2 cellular contexts compared by ENCODE assay signal in the genomic region with DNA sequence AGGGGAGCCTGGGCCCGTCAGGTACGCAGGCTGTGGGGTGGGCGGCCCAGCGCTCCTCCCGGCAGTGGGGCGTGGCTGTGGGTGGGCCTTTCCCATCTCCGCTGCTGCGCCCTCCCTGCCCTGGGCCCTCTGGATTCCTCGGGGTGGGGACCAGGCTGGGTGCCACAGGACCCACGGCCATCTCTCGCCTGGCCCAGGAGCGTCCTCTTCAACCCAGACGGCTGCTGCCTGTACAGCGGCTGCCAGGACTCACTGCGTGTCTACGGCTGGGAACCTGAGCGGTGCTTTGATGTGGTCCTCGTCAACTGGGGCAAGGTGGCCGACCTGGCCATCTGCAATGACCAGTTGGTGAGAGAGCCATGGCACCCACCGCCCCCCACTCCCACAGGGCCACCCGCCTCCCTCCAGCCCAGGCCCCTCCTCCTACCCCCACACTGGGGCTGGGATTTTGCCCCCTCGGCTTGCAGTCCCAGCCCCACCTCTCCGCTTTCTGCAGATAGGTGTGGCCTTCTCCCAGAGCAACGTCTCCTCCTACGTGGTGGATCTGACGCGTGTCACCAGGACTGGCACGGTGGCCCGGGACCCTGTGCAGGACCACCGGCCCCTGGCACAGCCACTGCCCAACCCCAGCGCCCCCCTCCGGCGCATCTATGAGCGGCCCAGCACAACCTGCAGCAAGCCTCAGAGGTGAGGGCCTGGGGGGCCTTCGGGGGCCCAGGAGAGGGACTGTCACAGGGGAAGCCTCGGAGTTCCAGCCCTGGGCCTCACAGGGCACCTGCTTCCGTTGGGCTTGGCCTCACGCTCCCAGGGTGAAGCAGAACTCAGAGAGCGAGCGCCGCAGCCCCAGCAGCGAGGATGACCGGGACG.
TF ChIP-seq lines count a peak whose summit lies in the region.

No MANE protein-coding gene starts in this region.

TF ChIP-seq in GM12878, 131 proteins besides CTCF, POLR2A, EP300 and RAD21:
- no peak for TF ChIP-seq ZBED1 (IDR thresholded peaks at IDR 0.05; ENCODE audit: borderline replicate concordance)
- TF ChIP-seq, protein P1, sequence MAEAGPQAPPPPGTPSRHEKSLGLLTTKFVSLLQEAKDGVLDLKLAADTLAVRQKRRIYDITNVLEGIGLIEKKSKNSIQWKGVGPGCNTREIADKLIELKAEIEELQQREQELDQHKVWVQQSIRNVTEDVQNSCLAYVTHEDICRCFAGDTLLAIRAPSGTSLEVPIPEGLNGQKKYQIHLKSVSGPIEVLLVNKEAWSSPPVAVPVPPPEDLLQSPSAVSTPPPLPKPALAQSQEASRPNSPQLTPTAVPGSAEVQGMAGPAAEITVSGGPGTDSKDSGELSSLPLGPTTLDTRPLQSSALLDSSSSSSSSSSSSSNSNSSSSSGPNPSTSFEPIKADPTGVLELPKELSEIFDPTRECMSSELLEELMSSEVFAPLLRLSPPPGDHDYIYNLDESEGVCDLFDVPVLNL (IDR thresholded peaks at IDR 0.05; ENCODE audit: low read depth, low read length): no peak
- TF ChIP-seq, protein P2, sequence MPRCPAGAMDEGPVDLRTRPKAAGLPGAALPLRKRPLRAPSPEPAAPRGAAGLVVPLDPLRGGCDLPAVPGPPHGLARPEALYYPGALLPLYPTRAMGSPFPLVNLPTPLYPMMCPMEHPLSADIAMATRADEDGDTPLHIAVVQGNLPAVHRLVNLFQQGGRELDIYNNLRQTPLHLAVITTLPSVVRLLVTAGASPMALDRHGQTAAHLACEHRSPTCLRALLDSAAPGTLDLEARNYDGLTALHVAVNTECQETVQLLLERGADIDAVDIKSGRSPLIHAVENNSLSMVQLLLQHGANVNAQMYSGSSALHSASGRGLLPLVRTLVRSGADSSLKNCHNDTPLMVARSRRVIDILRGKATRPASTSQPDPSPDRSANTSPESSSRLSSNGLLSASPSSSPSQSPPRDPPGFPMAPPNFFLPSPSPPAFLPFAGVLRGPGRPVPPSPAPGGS (IDR thresholded peaks at IDR 0.05; ENCODE audit: borderline replicate concordance, insufficient read depth, low read depth, low read length, poor library complexity, severe bottlenecking): peak; percentile 36

TF ChIP-seq in HEK293T, 16 proteins besides CTCF, POLR2A, EP300 and RAD21:
- TF ChIP-seq FOXK2 (IDR thresholded peaks at IDR 0.05) (no peak), LEF1 (IDR thresholded peaks at IDR 0.05; ENCODE audit: borderline replicate concordance) (no peak), ZNF384 (IDR thresholded peaks at IDR 0.05) (no peak)
TF ChIP-seq in HEK293T: peak in this region for 0.
